In the genomic region with DNA sequence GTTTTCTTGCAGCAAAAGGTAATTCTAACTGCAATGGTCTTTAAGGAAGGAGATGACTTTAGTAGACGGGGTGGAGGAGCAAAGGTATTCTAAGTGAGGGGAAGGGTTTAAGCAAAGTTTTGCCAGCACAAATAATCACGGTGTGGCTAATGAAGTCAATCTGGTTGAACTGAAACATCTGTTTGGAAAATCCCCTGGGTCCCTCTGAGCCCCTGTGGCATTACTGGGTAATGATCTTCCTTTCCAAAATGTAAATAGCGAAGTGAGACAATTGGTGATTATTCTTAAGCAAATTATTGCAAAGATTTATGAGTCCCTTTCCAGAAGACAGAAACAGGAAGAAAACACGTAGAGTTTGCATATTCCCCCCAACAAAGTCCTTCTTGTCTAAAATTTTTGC, we compare ENCODE assay signal across 18 cellular contexts.
DNase-seq lines count a peak whose midpoint lies in the region; ATAC-seq, FAIRE-seq and TF ChIP-seq lines count a peak whose summit lies in the region.
"Had no signal": no experiment of that assay in that cellular context is flagged by ENCODE, and none has a peak within 500 bp of the region (broad histone marks: within the 10 kb centered on the region; RNA-seq: fewer than 3 reads in every experiment).

No MANE protein-coding gene starts in this region.

- H3K27ac ChIP-seq in SU-DHL-6 (ENCODE audit: low read depth, low read length) = no peak overlapping the region
- H3K27ac ChIP-seq: adrenal gland, coronary artery had no signal

- DNase-seq in GM06990 (ENCODE audit: extremely low read depth, insufficient read length) = peak; percentile 44
- no peak for DNase-seq in GM19239 (ENCODE audit: insufficient read length, low spot score)
- DNase-seq in activated gamma-delta T cell (lab: John Stamatoyannopoulos, UW) = no peak
- no peak for DNase-seq in pons (ENCODE audit: low spot score)
- DNase-seq in stimulated activated CD4-positive, alpha-beta T cell treated with anti-CD3 and anti-CD28 coated beads, Interleukin-4, amount 100 ng/mL, for 24 hours = no peak
- DNase-seq in activated naive CD4-positive, alpha-beta T cell (lab: John Stamatoyannopoulos, UW) = no peak
- DNase-seq: activated CD8-positive, alpha-beta memory T cell treated with anti-CD3 and anti-CD28 coated beads, Interleukin-2, amount 10 ng/mL, durations not matched to agents 7 days and 5 days; adrenal gland; AML-193; Kasumi-1; NCI-H2171; RPMI8226; T-helper 9 cell; trophoblast cell had no signal

- no peak overlapping the region for H3K9ac ChIP-seq in SU-DHL-6 (ENCODE audit: low read length)

- H3K4me2 ChIP-seq in SU-DHL-6 (ENCODE audit: low read depth, low read length, poor library complexity, severe bottlenecking) = peak overlapping the region; percentile 3

- H3K4me3 ChIP-seq in GM06990 (replicated peaks; ENCODE audit: low read depth, low read length) = no peak overlapping the region
- no peak overlapping the region for H3K4me3 ChIP-seq in SU-DHL-6 (ENCODE audit: insufficient read depth, low read length, poor library complexity, severe bottlenecking)
- H3K4me3 ChIP-seq: adrenal gland, coronary artery had no signal

- TF ChIP-seq CTCF in GM06990 (IDR thresholded peaks at IDR 0.05; ENCODE audit: insufficient read depth, low read length, poor library complexity, severe bottlenecking) (no peak), SU-DHL-6 (IDR thresholded peaks at IDR 0.05; ENCODE audit: insufficient read depth, low read length, poor library complexity, severe bottlenecking) (no peak)

- no peaks in the 10 kb centered on the region for H3K9me2 ChIP-seq in SU-DHL-6 (replicated peaks; ENCODE audit: insufficient read depth, low read length)

- H3K36me3 ChIP-seq in GM06990 (ENCODE audit: control insufficient read depth, insufficient read depth, low read length) (no peaks in the 10 kb centered on the region), SU-DHL-6 (ENCODE audit: low read length) (no peaks in the 10 kb centered on the region)
- H3K36me3 ChIP-seq: adrenal gland had no signal

- no peaks in the 10 kb centered on the region for H3K9me3 ChIP-seq in SU-DHL-6 (ENCODE audit: insufficient read depth, low read length)
- H3K9me3 ChIP-seq: adrenal gland had no signal

- no peaks in the 10 kb centered on the region for H3K27me3 ChIP-seq in GM06990 (replicated peaks; ENCODE audit: control insufficient read depth, insufficient read depth, low read length)
- no peaks in the 10 kb centered on the region for H3K27me3 ChIP-seq in SU-DHL-6 (ENCODE audit: low read length)
- H3K27me3 ChIP-seq: adrenal gland had no signal

- no peaks in the 10 kb centered on the region for H4K20me1 ChIP-seq in SU-DHL-6 (ENCODE audit: low read depth, low read length)

- peak; percentile 35 for FAIRE-seq in GM19239 (lab: Jason Lieb, UNC)
- FAIRE-seq: islet of Langerhans had no signal

- no peak overlapping the region for H2AFZ ChIP-seq in SU-DHL-6 (ENCODE audit: low read depth, low read length, severe bottlenecking)

- no peaks in the 10 kb centered on the region for H3K79me2 ChIP-seq in SU-DHL-6 (ENCODE audit: insufficient read depth, low read length)

- no peaks in the 10 kb centered on the region for H3F3A ChIP-seq in SU-DHL-6 (ENCODE audit: insufficient read depth)

- ATAC-seq in HG02981 (IDR thresholded peaks at IDR 0.05; ENCODE audit: unreplicated experiment) = peak; percentile 46
- ATAC-seq: activated CD8-positive, alpha-beta memory T cell treated with anti-CD3 and anti-CD28 coated beads, Interleukin-2, amount 10 ng/mL, durations not matched to agents 7 days and 5 days had no signal
